28 cellular contexts compared by ENCODE assay signal in genomic region chrX:9737363-9737762, GRCh38. TPM values are rescaled to one million over a fixed set of nuclear protein-coding genes. Genes with fewer than 3 reads are reported as not detected.
A peak's percentile ranks its signal among the peaks of the same experiment; 100 is the strongest.
DNase-seq lines count a peak whose midpoint lies in the region; ATAC-seq, FAIRE-seq and TF ChIP-seq lines count a peak whose summit lies in the region.
"Had no signal": no experiment of that assay in that cellular context is flagged by ENCODE, and none has a peak within 500 bp of the region (broad histone marks: within the 10 kb centered on the region; RNA-seq: fewer than 3 reads in every experiment).

No MANE protein-coding gene starts in this region.

- BruUV-seq in MCF 10A (replicated peaks; lab: Mats Ljungman, UMichigan) (no TSS peak), GM12878 (replicated peaks; lab: Mats Ljungman, UMichigan) (no TSS peak)

- H2BK120ac ChIP-seq in mesenchymal stem cell (ENCODE audit: low read depth, low read length): no peak overlapping the region

- H3K27ac ChIP-seq in breast epithelium: no peak overlapping the region
- H3K27ac ChIP-seq in GM12878 (ENCODE audit: control insufficient read depth, insufficient read depth): no peak overlapping the region
- H3K27ac ChIP-seq in mesenchymal stem cell (ENCODE audit: low read length, poor library complexity, severe bottlenecking): no peak overlapping the region
- H3K27ac ChIP-seq: A549, HL-60, Peyer's patch, SJSA1 had no signal

- no peak overlapping the region for H3K4ac ChIP-seq in mesenchymal stem cell (ENCODE audit: low read depth in 1 of 2, low read length in 2 of 2)

- DNase-seq in MCF 10A (ENCODE audit: unreplicated experiment) (peak; percentile 42), breast epithelium (ENCODE audit: low spot score in 2 of 2) (no peak), GM12878 (ENCODE audit: low read depth, low spot score) (no peak), mesenchymal stem cell (peak; percentile 13), H4 (ENCODE audit: low spot score) (no peak)
- no peak for DNase-seq in activated T-cell treated with anti-CD3 and anti-CD28 coated beads, Interleukin-2, amount 50 U/mL, for 1 hour
- DNase-seq: BE2C; CD4-positive, alpha-beta T cell; COR-L47; DMS79; H9; HFFc6; NCI-H1092 treated with DMSO at 0.1 percent for 48 hours; NCI-H146; NCI-H2029 treated with DMSO at 0.1 percent for 48 hours; NCI-H82; Peyer's patch had no signal

- peak; percentile 31; the same call in 2 of the 3 replicates for ATAC-seq in GM12878
- no peak for ATAC-seq in HG03442 (IDR thresholded peaks at IDR 0.05; ENCODE audit: unreplicated experiment)
- ATAC-seq: A549, HepG2, K562, Right ventricle myocardium inferior had no signal

- no peak overlapping the region for H3K4me3 Mint-ChIP-seq in MCF 10A (ENCODE audit: unreplicated experiment)
- H3K4me3 Mint-ChIP-seq: CD4-positive, alpha-beta T cell; H9; HFFc6 had no signal

- 22% methylated on average over 7 of the region's 7 CpGs for WGBS in GM12878 (ENCODE audit: insufficient coverage, insufficient replicate concordance, low lambda C conversion rate, missing lambda C conversion rate)
- WGBS in mesenchymal stem cell: 56% methylated on average over 4 of the region's 7 CpGs

- H3K9me3 ChIP-seq in breast epithelium (peaks cover under 1 to 4% of the 10 kb centered on the region in 2 donors), GM12878 (replicated peaks; ENCODE audit: control insufficient read depth, insufficient read depth, low read length) (no peaks in the 10 kb centered on the region), mesenchymal stem cell (ENCODE audit: control insufficient read depth, low read length) (peaks cover 8% of the 10 kb centered on the region)
- H3K9me3 ChIP-seq: BE2C, Peyer's patch, SJSA1 had no signal

- no peaks in the 10 kb centered on the region for H3K4me1 Mint-ChIP-seq in MCF 10A (ENCODE audit: insufficient read depth, unreplicated experiment)
- H3K4me1 Mint-ChIP-seq: H9 had no signal

- H3K14ac ChIP-seq in mesenchymal stem cell (ENCODE audit: low read length in 2 of 2): no peak overlapping the region

- no peak overlapping the region for H4K8ac ChIP-seq in mesenchymal stem cell (ENCODE audit: low read length)

- H2BK5ac ChIP-seq in mesenchymal stem cell (ENCODE audit: low read depth, low read length, poor library complexity, severe bottlenecking): no peak overlapping the region

- intact Hi-C loops in MCF 10A (cut with micrococcal nuclease) (no loop called here), breast epithelium (cut with DNase I; ENCODE audit: low total_unique reads) (loop anchor here (5.0 kb wide), 1 partner anchor 945 kb away; no protein-coding TSS in a partner anchor), GM12878 (cut with micrococcal nuclease; ENCODE audit: unreplicated experiment) (no loop called here)

- H2BK12ac ChIP-seq in mesenchymal stem cell (ENCODE audit: low read length in 2 of 2): no peak overlapping the region

- in situ Hi-C loops in GM12878 (cut with MboI): no loop called here

- H2AFZ ChIP-seq in GM12878 (ENCODE audit: control insufficient read depth, low read depth, low read length) (no peak overlapping the region), mesenchymal stem cell (ENCODE audit: low read depth, low read length) (no peak overlapping the region)

- no peak overlapping the region for H4K91ac ChIP-seq in mesenchymal stem cell (ENCODE audit: low read length)

- H3K9ac ChIP-seq in GM12878 (ENCODE audit: control insufficient read depth, insufficient read depth, low read length) (no peak overlapping the region), mesenchymal stem cell (ENCODE audit: low read length) (no peak overlapping the region)

- no peak overlapping the region for H3K27ac Mint-ChIP-seq in MCF 10A (ENCODE audit: low read depth, unreplicated experiment)
- H3K27ac Mint-ChIP-seq: CD4-positive, alpha-beta T cell; H9; HFFc6 had no signal

- H2AK5ac ChIP-seq in mesenchymal stem cell (ENCODE audit: low read length, severe bottlenecking): no peak overlapping the region

- H3K18ac ChIP-seq in mesenchymal stem cell (ENCODE audit: low read depth in 1 of 2, low read length in 2 of 2): no peak overlapping the region

- H3K9me3 Mint-ChIP-seq in MCF 10A (ENCODE audit: unreplicated experiment): no peaks in the 10 kb centered on the region
- H3K9me3 Mint-ChIP-seq: CD4-positive, alpha-beta T cell had no signal

- H3K36me3 ChIP-seq in breast epithelium (no peaks in the 10 kb centered on the region), GM12878 (ENCODE audit: control insufficient read depth in 2 of 2, insufficient read depth in 2 of 2, low read length in 1 of 2) (no peaks in the 10 kb centered on the region), mesenchymal stem cell (ENCODE audit: control insufficient read depth in 1 of 2, insufficient read depth in 2 of 2, low read depth in 1 of 2, low read length in 2 of 2) (no peaks in the 10 kb centered on the region)
- H3K36me3 ChIP-seq: BE2C, Peyer's patch, SJSA1 had no signal

- POLR2A ChIA-PET in MCF 10A (lab: Yijun Ruan, JAX): no interaction called here
- POLR2A ChIA-PET in GM12878 (lab: Charles Lee): no interaction called here

- no peak overlapping the region for H3K23ac ChIP-seq in mesenchymal stem cell (ENCODE audit: low read length in 2 of 2)

- no peak for FAIRE-seq in GM12878 (lab: Jason Lieb, UNC)
- FAIRE-seq: A549, HepG2, K562 had no signal

- H3K4me1 ChIP-seq in breast epithelium (no peaks in the 10 kb centered on the region), GM12878 (ENCODE audit: control insufficient read depth, insufficient read depth, low read length) (no peaks in the 10 kb centered on the region), mesenchymal stem cell (ENCODE audit: control insufficient read depth, insufficient read depth, low read depth, low read length) (no peaks in the 10 kb centered on the region)
- H3K4me1 ChIP-seq: A549, BE2C, Peyer's patch, SJSA1 had no signal

- TF ChIP-seq RAD21 in GM12878 (IDR thresholded peaks at IDR 0.05; ENCODE audit: insufficient read depth, low read depth, low read length): no peak

- H2BK15ac ChIP-seq in mesenchymal stem cell (ENCODE audit: low read depth, poor library complexity, severe bottlenecking): no peak overlapping the region

- TF ChIP-seq CTCF in MCF 10A (IDR thresholded peaks at IDR 0.05; ENCODE audit: unreplicated experiment): no peak
- TF ChIP-seq CTCF in breast epithelium (IDR thresholded peaks at IDR 0.05): no peak
- no peak for TF ChIP-seq CTCF in GM12878 (IDR thresholded peaks at IDR 0.05 in 2 of 3, conservative IDR thresholded peaks at IDR 0.05 in 1 of 3; ENCODE audit: control insufficient read depth in 2 of 3, extremely low read depth in 1 of 3, insufficient read depth in 1 of 3, low read depth in 3 of 3, low read length in 3 of 3)

- H3K27me3 ChIP-seq in breast epithelium (peaks cover 0 to 10% of the 10 kb centered on the region in 2 donors), GM12878 (replicated peaks in 1 of 2; ENCODE audit: control insufficient read depth in 2 of 2, insufficient read depth in 2 of 2, low read length in 1 of 2) (no peaks in the 10 kb centered on the region), mesenchymal stem cell (ENCODE audit: control insufficient read depth in 1 of 2, insufficient read depth in 1 of 2, low read length in 2 of 2) (peaks cover 0 to 6% of the 10 kb centered on the region in 2 experiments)
- H3K27me3 ChIP-seq: BE2C, Peyer's patch, SJSA1 had no signal

- H3K79me1 ChIP-seq in mesenchymal stem cell (replicated peaks; ENCODE audit: low read length, poor library complexity, severe bottlenecking): no peaks in the 10 kb centered on the region

- H3K4me3 ChIP-seq in breast epithelium (no peak overlapping the region), GM12878 (no peak overlapping the region), mesenchymal stem cell (ENCODE audit: insufficient read depth in 1 of 2, low read depth in 1 of 2, low read length in 2 of 2) (no peak overlapping the region)
- H3K4me3 ChIP-seq: A549, K562, Peyer's patch, SJSA1 had no signal

- SMC1A ChIA-PET in GM12878 (lab: Charles Lee; ENCODE audit: uncharacterized antibody, unreplicated experiment): no interaction called here

- CTCF ChIA-PET in MCF 10A (lab: Yijun Ruan, JAX): no interaction called here
- CTCF ChIA-PET in GM12878 (lab: Yijun Ruan, JAX): no interaction called here

- no peak for TF ChIP-seq EP300 in GM12878 (IDR thresholded peaks at IDR 0.05; ENCODE audit: borderline replicate concordance in 1 of 2, control insufficient read depth in 1 of 2, low read depth in 2 of 2, low read length in 2 of 2)

- H3K36me3 Mint-ChIP-seq in MCF 10A (ENCODE audit: insufficient read depth, unreplicated experiment): no peaks in the 10 kb centered on the region

- H3K79me2 ChIP-seq in GM12878 (ENCODE audit: control insufficient read depth, insufficient read depth, low read length): no peaks in the 10 kb centered on the region

- no peaks in the 10 kb centered on the region for H4K20me1 ChIP-seq in GM12878 (ENCODE audit: control insufficient read depth, insufficient read depth)

- H3K4me2 ChIP-seq in GM12878 (ENCODE audit: control insufficient read depth, insufficient read depth) (no peak overlapping the region), mesenchymal stem cell (ENCODE audit: low read length, poor library complexity, severe bottlenecking) (no peak overlapping the region)
- H3K4me2 ChIP-seq: A549 had no signal

- RAD21 ChIA-PET in GM12878 (lab: Charles Lee; ENCODE audit: unreplicated experiment): no interaction called here

- TF ChIP-seq POLR2A in breast epithelium (IDR thresholded peaks at IDR 0.05): no peak
- no peak for TF ChIP-seq POLR2A in GM12878 (IDR thresholded peaks at IDR 0.05; ENCODE audit: low read depth, low read length)

- no peaks in the 10 kb centered on the region for H3K27me3 Mint-ChIP-seq in MCF 10A (ENCODE audit: insufficient read depth, unreplicated experiment)

RNA-seq across cellular contexts. Expression of gene GPR143, which starts 28.3 kb away (rescaled TPM):
- total RNA-seq in MCF 10A (2022) (0.77 and 0.93 TPM in 2 replicates), breast epithelium (1 to 10 TPM in 2 of 3 donors, not detected in 1; 3.4 to 3.6 TPM), GM12878 (2014; rRNA removed) (0.11 and 0.16 TPM in 2 replicates), GM12878 (2014; rRNA removed; fragmentation: Illumina TruSeq; extraction: Trizol) (not detected in 2 replicates), GM12878 (2021) (not detected in 2 replicates)
- not detected in 2 replicates for total RNA-seq in GM12878 (2013; cell fraction: nucleolus; rRNA removed)
- not detected for polyA plus RNA-seq in GM12878 (2011; ENCODE audit: low read depth)
- polyA plus RNA-seq in GM12878 (2011; rRNA removed) (0.14 and 0.19 TPM in 2 replicates), GM12878 (2014; fragmentation: Illumina TruSeq; extraction: Trizol) (not detected in 2 replicates), GM12878 (2014; fragmentation: Nextera tagmentation; extraction: Ambion mirVana) (under 1 TPM; 0.05 to 0.31 TPM), GM12878 (2014; rRNA removed) (0.15 and 0.36 TPM in 2 replicates), GM12878 (2016; fragmentation: Nextera tagmentation; extraction: Ambion mirVana) (not detected)
- polyA plus RNA-seq in GM12878 (2011; cell fraction: cytosol; rRNA removed): 0.07 and 0.10 TPM in 2 replicates
- 0.10 and 0.20 TPM in 2 replicates for polyA plus RNA-seq in GM12878 (2011; cell fraction: nucleus; rRNA removed)
- polyA plus RNA-seq in GM12878 (2012): not detected in 2 replicates
- not detected in 2 replicates for polyA minus RNA-seq in GM12878 (2011; rRNA and poly(A)+ RNA removed)
- not detected in 2 replicates for polyA minus RNA-seq in GM12878 (2011; cell fraction: cytosol; rRNA and poly(A)+ RNA removed)
- polyA minus RNA-seq in GM12878 (2011; cell fraction: nucleus; rRNA and poly(A)+ RNA removed): not detected in 2 replicates
- polyA plus RNA-seq in mesenchymal stem cell (2013, experiment 1 of 2): 1.2 TPM
- 1.3 TPM for polyA plus RNA-seq in mesenchymal stem cell (2013, experiment 2 of 2)
- total RNA-seq in H4 (2014; rRNA removed; shearing (Covaris generic)): not detected in 2 replicates
- total RNA-seq: CD4-positive, alpha-beta T cell; HFFc6; HT-29; K562; NCI-H460; OCI-LY7; Peyer's patch; Right ventricle myocardium inferior; SJSA1; T-helper 1 cell treated with Interleukin-12 subunit alpha and Interleukin-12 subunit beta and Interleukin-4 antibody, amounts not matched to agents 30 ng/mL and 1 ng/mL, for 36 hours had no signal
- polyA plus RNA-seq: A549, K562 had no signal

RNA-seq across cellular contexts. Expression of gene SHROOM2, which starts 48.9 kb away (rescaled TPM):
- total RNA-seq in MCF 10A (2022) (1.2 and 2.2 TPM in 2 replicates), breast epithelium (1 to 10 TPM in 2 of 3 donors, under 1 TPM in 1; 0.48 to 4.5 (median 3.9) TPM), GM12878 (2014; rRNA removed) (0.05 and 0.06 TPM in 2 replicates), GM12878 (2014; rRNA removed; fragmentation: Illumina TruSeq; extraction: Trizol) (under 0.01 and 0.05 TPM in 2 replicates), GM12878 (2021) (0.15 and 0.27 TPM in 2 replicates)
- not detected in 2 replicates for total RNA-seq in GM12878 (2013; cell fraction: nucleolus; rRNA removed)
- polyA plus RNA-seq in GM12878 (2011; ENCODE audit: low read depth): not detected
- polyA plus RNA-seq in GM12878 (2011; rRNA removed) (0.03 and 0.07 TPM in 2 replicates), GM12878 (2014; fragmentation: Illumina TruSeq; extraction: Trizol) (0.12 and 0.24 TPM in 2 replicates), GM12878 (2014; fragmentation: Nextera tagmentation; extraction: Ambion mirVana) (not detected), GM12878 (2014; rRNA removed) (0.08 and 0.09 TPM in 2 replicates), GM12878 (2016; fragmentation: Nextera tagmentation; extraction: Ambion mirVana) (under 1 TPM; 0.09 to 0.12 TPM)
- 0.03 and 0.10 TPM in 2 replicates for polyA plus RNA-seq in GM12878 (2011; cell fraction: cytosol; rRNA removed)
- polyA plus RNA-seq in GM12878 (2011; cell fraction: nucleus; rRNA removed): 0.03 and 0.07 TPM in 2 replicates
- 0.04 TPM in 1 of 2 replicates, not detected in the other for polyA plus RNA-seq in GM12878 (2012)
- 0.07 and 0.10 TPM in 2 replicates for polyA minus RNA-seq in GM12878 (2011; rRNA and poly(A)+ RNA removed)
- not detected in 2 replicates for polyA minus RNA-seq in GM12878 (2011; cell fraction: cytosol; rRNA and poly(A)+ RNA removed)
- polyA minus RNA-seq in GM12878 (2011; cell fraction: nucleus; rRNA and poly(A)+ RNA removed): 0.19 TPM in 1 of 2 replicates, not detected in the other
- 7.9 TPM for polyA plus RNA-seq in mesenchymal stem cell (2013, experiment 1 of 2)
- polyA plus RNA-seq in mesenchymal stem cell (2013, experiment 2 of 2): 7.6 TPM
- total RNA-seq in H4 (2014; rRNA removed; shearing (Covaris generic)): 2.5 and 3.6 TPM in 2 replicates
- total RNA-seq: CD4-positive, alpha-beta T cell; HT-29; K562; OCI-LY7; T-helper 1 cell treated with Interleukin-12 subunit alpha and Interleukin-12 subunit beta and Interleukin-4 antibody, amounts not matched to agents 30 ng/mL and 1 ng/mL, for 36 hours had no signal
- polyA plus RNA-seq: K562 had no signal

Comparison
In these comparisons a context has a peak if more than half of its experiments do, and no peak if none do; other contexts are left out.
1. DNase-seq: peak in MCF 10A (single experiment) and mesenchymal stem cell (single experiment); none in breast epithelium (0 of 2), GM12878 (single experiment), H4 (single experiment) and activated T-cell treated with anti-CD3 and anti-CD28 coated beads, Interleukin-2, amount 50 U/mL, for 1 hour (single experiment).